Comparison of ENCODE assay signal across 11 cellular contexts in genomic region chr3:38173834-38174418, GRCh38. TPM values are rescaled to one million over a fixed set of nuclear protein-coding genes. Genes with fewer than 3 reads are reported as not detected.
A peak's percentile ranks its signal among the peaks of the same experiment; 100 is the strongest.
DNase-seq lines count a peak whose midpoint lies in the region; ATAC-seq and TF ChIP-seq lines count a peak whose summit lies in the region.
"Had no signal": no experiment of that assay in that cellular context is flagged by ENCODE, and none has a peak within 500 bp of the region (broad histone marks: within the 10 kb centered on the region; RNA-seq: fewer than 3 reads in every experiment).

No MANE protein-coding gene starts in this region.

- H3K27me3 Mint-ChIP-seq in stimulated activated naive CD8-positive, alpha-beta T cell treated with anti-CD3 and anti-CD28 coated beads, Interleukin-15, Interleukin-2, amounts not matched to agents 100 ng/mL and 50 ng/mL, for 24 hours = no peaks in the 10 kb centered on the region
- no peaks in the 10 kb centered on the region for H3K27me3 Mint-ChIP-seq in WTC11 (ENCODE audit: low read depth)

- H3K4me3 Mint-ChIP-seq in stimulated activated naive CD8-positive, alpha-beta T cell treated with anti-CD3 and anti-CD28 coated beads, Interleukin-15, Interleukin-2, amounts not matched to agents 100 ng/mL and 50 ng/mL, for 24 hours = no peak overlapping the region
- H3K4me3 Mint-ChIP-seq in WTC11 = no peak overlapping the region

- no peaks in the 10 kb centered on the region for H3K9me3 Mint-ChIP-seq in stimulated activated naive CD8-positive, alpha-beta T cell treated with anti-CD3 and anti-CD28 coated beads, Interleukin-15, Interleukin-2, amounts not matched to agents 100 ng/mL and 50 ng/mL, for 24 hours
- no peaks in the 10 kb centered on the region for H3K9me3 Mint-ChIP-seq in WTC11

- peaks cover 72% of the 10 kb centered on the region for H3K4me1 Mint-ChIP-seq in stimulated activated naive CD8-positive, alpha-beta T cell treated with anti-CD3 and anti-CD28 coated beads, Interleukin-15, Interleukin-2, amounts not matched to agents 100 ng/mL and 50 ng/mL, for 24 hours (ENCODE audit: low read depth)
- peaks cover 44% of the 10 kb centered on the region for H3K4me1 Mint-ChIP-seq in WTC11

- peaks cover 17% of the 10 kb centered on the region for H3K36me3 Mint-ChIP-seq in stimulated activated naive CD8-positive, alpha-beta T cell treated with anti-CD3 and anti-CD28 coated beads, Interleukin-15, Interleukin-2, amounts not matched to agents 100 ng/mL and 50 ng/mL, for 24 hours (ENCODE audit: low read depth)
- no peaks in the 10 kb centered on the region for H3K36me3 Mint-ChIP-seq in WTC11

- POLR2A ChIA-PET in WTC11 (lab: Charles Lee) = no interaction called here

- no peak for ATAC-seq in stimulated activated naive CD8-positive, alpha-beta T cell treated with anti-CD3 and anti-CD28 coated beads, Interleukin-15, Interleukin-2, amounts not matched to agents 100 U/mL and 50 U/mL, for 24 hours
- peak; percentile 64 for ATAC-seq in HG02798 (IDR thresholded peaks at IDR 0.05; ENCODE audit: poor library complexity, unreplicated experiment)
- ATAC-seq in WTC11 = 0 out of 2 replicates have a peak, but pooled peaks have one; percentile 51
- ATAC-seq in HG02973 (IDR thresholded peaks at IDR 0.05; ENCODE audit: unreplicated experiment) = no peak

- DNase-seq in stimulated activated naive CD8-positive, alpha-beta T cell treated with anti-CD3 and anti-CD28 coated beads, Interleukin-15, Interleukin-2, amounts not matched to agents 100 U/mL and 50 U/mL, for 24 hours = no peak
- DNase-seq in WTC11 (ENCODE audit: low spot score) (no peak), ACHN (no peak), NCI-H526 (lab: John Stamatoyannopoulos, UW) (no peak), hypothalamus (lab: John Stamatoyannopoulos, UW) (no peak)
- DNase-seq: activated CD4-positive, alpha-beta T cell treated with anti-CD3 and anti-CD28 coated beads for 1 hour; NCI-H1092 treated with DMSO at 0.1 percent for 48 hours; retina had no signal

- TF ChIP-seq CTCF in WTC11 (IDR thresholded peaks at IDR 0.05) = no peak

- CTCF ChIA-PET in WTC11 (lab: Charles Lee) = no interaction called here

- in situ Hi-C loops in ACHN (cut with HindIII; ENCODE audit: low pct_ligation_motif_present, low pct_unique_long_range_greater_than_20kb, low sequenced_read_pairs) = no loop called here

- peak overlapping the region; percentile 43 for H3K27ac Mint-ChIP-seq in stimulated activated naive CD8-positive, alpha-beta T cell treated with anti-CD3 and anti-CD28 coated beads, Interleukin-15, Interleukin-2, amounts not matched to agents 100 ng/mL and 50 ng/mL, for 24 hours
- peak overlapping the region; percentile 19 for H3K27ac Mint-ChIP-seq in WTC11

TF ChIP-seq in WTC11, 78 proteins besides CTCF, POLR2A, EP300 and RAD21:
- TF ChIP-seq IRF1 (CRISPR knock-in tag; IDR thresholded peaks at IDR 0.05) (no peak), CBFB (CRISPR knock-in tag; IDR thresholded peaks at IDR 0.05; ENCODE audit: low read depth) (no peak), ZNF671 (CRISPR knock-in tag; IDR thresholded peaks at IDR 0.05) (no peak), PRDM15 (CRISPR knock-in tag; IDR thresholded peaks at IDR 0.05) (no peak), NR2C2 (CRISPR knock-in tag; IDR thresholded peaks at IDR 0.05) (no peak)

RNA-seq across cellular contexts. Expression of gene OXSR1, which starts 8.6 kb away (rescaled TPM):
- total RNA-seq in WTC11 (2021) = 49.4 to 52.4 TPM (median 50.6 TPM) in 3 replicates

RNA-seq across cellular contexts. Expression of gene MYD88, which starts 35.5 kb away (rescaled TPM):
- 18.1 to 19.2 TPM (median 19.2 TPM) in 3 replicates for total RNA-seq in WTC11 (2021)

RNA-seq across cellular contexts. Expression of gene ACAA1, which starts 37.0 kb away (rescaled TPM):
- 34.4 to 46.5 TPM (median 39.0 TPM) in 3 replicates for total RNA-seq in WTC11 (2021)

Comparison
In these comparisons a context has a peak if more than half of its experiments do, and no peak if none do; other contexts are left out.
1. ATAC-seq: peak in HG02798 (single experiment) and WTC11 (single experiment); none in stimulated activated naive CD8-positive, alpha-beta T cell treated with anti-CD3 and anti-CD28 coated beads, Interleukin-15, Interleukin-2, amounts not matched to agents 100 U/mL and 50 U/mL, for 24 hours (single experiment) and HG02973 (single experiment).